Comparison of ENCODE assay signal across 8 cellular contexts in the genomic region with DNA sequence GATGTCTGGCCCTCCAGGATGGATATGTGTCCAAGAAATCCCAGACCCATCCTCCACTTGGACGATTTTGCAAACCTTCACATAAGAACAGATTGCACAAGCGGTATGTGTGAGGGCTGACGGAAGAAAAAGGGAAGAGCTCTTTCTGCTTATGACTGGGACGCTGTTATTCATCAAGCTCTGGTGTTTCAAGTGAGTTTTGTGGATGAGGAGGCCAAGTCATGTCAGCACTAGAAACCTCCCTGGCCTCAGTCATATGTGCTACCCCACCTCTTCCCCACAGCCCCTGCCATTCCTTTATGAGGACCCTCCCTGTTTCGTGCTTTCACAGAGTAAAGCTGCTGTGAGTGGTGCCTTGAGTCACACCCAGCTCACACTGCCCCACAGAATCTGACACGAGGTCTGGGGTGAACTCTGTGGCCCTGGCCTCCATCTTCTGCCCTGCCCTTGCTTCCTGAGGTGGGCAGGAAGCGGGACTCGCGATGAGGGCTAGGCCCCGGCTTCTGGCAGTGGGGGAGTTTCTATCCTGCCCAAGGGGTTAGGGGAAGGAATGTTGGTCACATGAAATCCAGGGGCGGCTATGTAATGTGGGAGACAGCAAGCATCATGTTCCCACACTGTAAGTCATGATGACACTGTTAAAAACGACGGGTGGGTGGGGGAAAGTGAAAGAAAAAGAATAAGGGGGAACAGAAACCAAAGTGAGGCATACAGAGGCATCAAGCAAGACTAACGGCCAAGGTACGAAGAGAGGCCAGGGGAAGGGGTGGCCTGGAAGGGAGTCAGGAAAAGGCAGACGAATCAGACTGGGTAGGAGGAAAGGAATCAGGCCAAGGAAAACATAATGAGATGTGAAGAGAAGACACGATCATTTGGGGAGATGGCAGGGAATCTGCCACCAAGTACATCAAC.
DNase-seq lines count a peak whose midpoint lies in the region; ATAC-seq, FAIRE-seq and TF ChIP-seq lines count a peak whose summit lies in the region.

No MANE protein-coding gene starts in this region.

- CTCF ChIA-PET in CD4-positive, alpha-beta T cell (lab: Charles Lee), result interaction anchor here (1.1 to 1.4 kb wide), 2 partner anchors 9 to 59 kb away, joined by 3 to 4 read pairs; no protein-coding TSS in a partner anchor

- peaks cover 28% of the 10 kb centered on the region for H3K4me1 Mint-ChIP-seq in CD4-positive, alpha-beta T cell (ENCODE audit: low read depth)
- peaks cover 52% of the 10 kb centered on the region for H3K4me1 Mint-ChIP-seq in activated T-cell treated with anti-CD3 and anti-CD28 coated beads, Interleukin-2, amount 50 U/mL, for 4 hours (ENCODE audit: low read depth)

- peak overlapping the region; percentile 65 for H3K4me3 Mint-ChIP-seq in CD4-positive, alpha-beta T cell
- peak overlapping the region; percentile 51 for H3K4me3 Mint-ChIP-seq in activated T-cell treated with anti-CD3 and anti-CD28 coated beads, Interleukin-2, amount 50 U/mL, for 4 hours

- ATAC-seq in CD4-positive, alpha-beta T cell (ENCODE audit: poor library complexity), result peak; percentile 39
- ATAC-seq in activated T-cell treated with anti-CD3 and anti-CD28 coated beads, Interleukin-2, amount 50 U/mL, for 4 hours, result peak; percentile 88 to 90
- peak; percentile 85 for ATAC-seq in left ventricle myocardium superior

- FAIRE-seq in HTR-8/SVneo (lab: Jason Lieb, UNC), result peak; percentile 13

- no peaks in the 10 kb centered on the region for H3K27me3 ChIP-seq in CD4-positive, alpha-beta T cell (ENCODE audit: control insufficient read depth, insufficient read depth, low read length)

- no peaks in the 10 kb centered on the region for H3K9me3 Mint-ChIP-seq in CD4-positive, alpha-beta T cell
- H3K9me3 Mint-ChIP-seq in activated T-cell treated with anti-CD3 and anti-CD28 coated beads, Interleukin-2, amount 50 U/mL, for 4 hours, result peaks cover 4% of the 10 kb centered on the region

- TF ChIP-seq CTCF in CD4-positive, alpha-beta T cell (IDR thresholded peaks at IDR 0.05), result no peak
- no peak for TF ChIP-seq CTCF in GM20000 (IDR thresholded peaks at IDR 0.05; ENCODE audit: extremely low read depth, missing control alignments)

- peak overlapping the region; percentile 18 for H3K27ac ChIP-seq in CD4-positive, alpha-beta T cell (ENCODE audit: low read depth, low read length)

- POLR2A ChIA-PET in CD4-positive, alpha-beta T cell (lab: Charles Lee), result interaction anchor here (0.7 to 2.0 kb wide), 8 partner anchors 14 to 172 kb away, joined by 3 to 24 read pairs (median 5); no protein-coding TSS in a partner anchor

- intact Hi-C loops in CD4-positive, alpha-beta T cell (cut with DNase I, micrococcal nuclease), result no loop called here
- intact Hi-C loops in left ventricle myocardium superior (cut with micrococcal nuclease), result no loop called here

- DNase-seq in CD4-positive, alpha-beta T cell, result no peak
- DNase-seq in GM20000 (ENCODE audit: low spot score), result peak; percentile 63
- DNase-seq in HTR-8/SVneo (ENCODE audit: insufficient read length, low spot score), result no peak
- DNase-seq in activated T-cell treated with anti-CD3 and anti-CD28 coated beads, Interleukin-2, amount 50 U/mL, for 4 hours, result peak; percentile 15
- no peak for DNase-seq in left ventricle myocardium superior
- peak; percentile 49 for DNase-seq in stimulated activated CD4-positive, alpha-beta T cell treated with anti-CD3 and anti-CD28 coated beads, Interleukin-4, amount 100 ng/mL, for 1 hour
- DNase-seq in 8988T, result no peak
- no peak for DNase-seq in NCI-H1436 (lab: John Stamatoyannopoulos, UW)

- H3K27ac Mint-ChIP-seq in CD4-positive, alpha-beta T cell, result peak overlapping the region; percentile 79

- H3K9me3 ChIP-seq in CD4-positive, alpha-beta T cell (ENCODE audit: control insufficient read depth, low read length), result no peaks in the 10 kb centered on the region

- H3K27me3 Mint-ChIP-seq in CD4-positive, alpha-beta T cell, result no peaks in the 10 kb centered on the region
- H3K27me3 Mint-ChIP-seq in activated T-cell treated with anti-CD3 and anti-CD28 coated beads, Interleukin-2, amount 50 U/mL, for 4 hours (ENCODE audit: low read depth), result no peaks in the 10 kb centered on the region

- no peaks in the 10 kb centered on the region for H3K36me3 Mint-ChIP-seq in CD4-positive, alpha-beta T cell (ENCODE audit: low read depth)
- peaks cover 2% of the 10 kb centered on the region for H3K36me3 Mint-ChIP-seq in activated T-cell treated with anti-CD3 and anti-CD28 coated beads, Interleukin-2, amount 50 U/mL, for 4 hours (ENCODE audit: insufficient read depth)

Comparison
In these comparisons a context has a peak if more than half of its experiments do, and no peak if none do; other contexts are left out.
1. ATAC-seq: peak in every context shown above with its lines; median percentile 89 in activated T-cell treated with anti-CD3 and anti-CD28 coated beads, Interleukin-2, amount 50 U/mL, for 4 hours; 85 in left ventricle myocardium superior; 39 in CD4-positive, alpha-beta T cell.
2. DNase-seq: peak in GM20000 (single experiment), activated T-cell treated with anti-CD3 and anti-CD28 coated beads, Interleukin-2, amount 50 U/mL, for 4 hours (single experiment) and stimulated activated CD4-positive, alpha-beta T cell treated with anti-CD3 and anti-CD28 coated beads, Interleukin-4, amount 100 ng/mL, for 1 hour (single experiment); none in CD4-positive, alpha-beta T cell (0 of 10), HTR-8/SVneo (single experiment), left ventricle myocardium superior (single experiment), 8988T (single experiment) and NCI-H1436 (single experiment).